ENCODE assay signal across 9 cellular contexts in genomic region chr6:31836036-31836675, GRCh38. TPM values are rescaled to one million over a fixed set of nuclear protein-coding genes. Genes with fewer than 3 reads are reported as not detected.
DNase-seq lines count a peak whose midpoint lies in the region; ATAC-seq and TF ChIP-seq lines count a peak whose summit lies in the region.
"Had no signal": no experiment of that assay in that cellular context is flagged by ENCODE, and none has a peak within 500 bp of the region (broad histone marks: within the 10 kb centered on the region; RNA-seq: fewer than 3 reads in every experiment).

No MANE protein-coding gene starts in this region.

- DNase-seq in choroid plexus epithelial cell (ENCODE audit: low read depth) = peak; percentile 23
- DNase-seq in naive thymus-derived CD8-positive, alpha-beta T cell = no peak
- DNase-seq in iPS-NIHi7 (ENCODE audit: extremely low spot score) = no peak
- no peak for DNase-seq in pons (ENCODE audit: low spot score)

- H3K36me3 Mint-ChIP-seq in naive thymus-derived CD8-positive, alpha-beta T cell = peaks cover 0 to 51% (median 15%) of the 10 kb centered on the region in 3 donors

- H3K4me3 Mint-ChIP-seq in naive thymus-derived CD8-positive, alpha-beta T cell = peak overlapping the region; percentile 91 to 100 (median 97)

- H3K27ac ChIP-seq in BLaER1 treated with 17β-estradiol and CSF1 and Interleukin-3, amounts not matched to agents 10 nM and 100 nM = peak overlapping the region; percentile 91 to 98 (median 96); a peak in 21 of 22 replicates

- H3K9me2 ChIP-seq in Loucy (replicated peaks; ENCODE audit: low read depth, low read length) = no peaks in the 10 kb centered on the region

- no peaks in the 10 kb centered on the region for H3K27me3 ChIP-seq in BLaER1 treated with 17β-estradiol and CSF1 and Interleukin-3, amounts not matched to agents 10 nM and 100 nM
- H3K27me3 ChIP-seq in Loucy (ENCODE audit: insufficient read depth, low read length, poor library complexity, severe bottlenecking) = peaks cover 7% of the 10 kb centered on the region

- peak overlapping the region; percentile 94 to 100 (median 99) for H3K27ac Mint-ChIP-seq in naive thymus-derived CD8-positive, alpha-beta T cell

- H3K79me2 ChIP-seq in Loucy (ENCODE audit: insufficient read depth, low read length) = peaks cover 67% of the 10 kb centered on the region

- peaks cover 47 to 63% (median 55%) of the 10 kb centered on the region in 11 experiments for H3K36me3 ChIP-seq in BLaER1 treated with 17β-estradiol and CSF1 and Interleukin-3, amounts not matched to agents 10 nM and 100 nM
- H3K36me3 ChIP-seq in Loucy (ENCODE audit: insufficient read depth, low read length) = peaks cover 45% of the 10 kb centered on the region

- H3K4me1 Mint-ChIP-seq in naive thymus-derived CD8-positive, alpha-beta T cell = peaks cover 17 to 52% (median 43%) of the 10 kb centered on the region in 4 donors

- peak overlapping the region; percentile 86 to 99 (median 94) for H3K9ac ChIP-seq in BLaER1 treated with 17β-estradiol and CSF1 and Interleukin-3, amounts not matched to agents 10 nM and 100 nM
- peak overlapping the region; percentile 99 for H3K9ac ChIP-seq in Loucy (ENCODE audit: low read depth, low read length, poor library complexity, severe bottlenecking)

- no peaks in the 10 kb centered on the region for H3K9me3 Mint-ChIP-seq in naive thymus-derived CD8-positive, alpha-beta T cell

- POLR2A ChIA-PET in naive thymus-derived CD8-positive, alpha-beta T cell (lab: Charles Lee) = interaction anchor here (0.6 to 4.2 kb wide), 12 partner anchors 27 to 216 kb away, joined by 3 to 18 read pairs (median 5); partner anchors contain the start of genes CSNK2B, DDAH2, EHMT2 and GPANK1

- peak overlapping the region; percentile 86 to 99 (median 96) for H3K4me2 ChIP-seq in BLaER1 treated with 17β-estradiol and CSF1 and Interleukin-3, amounts not matched to agents 10 nM and 100 nM
- H3K4me2 ChIP-seq in Loucy (ENCODE audit: low read depth, low read length, poor library complexity, severe bottlenecking) = peak overlapping the region; percentile 100

- H2AFZ ChIP-seq in Loucy (ENCODE audit: low read length) = no peak overlapping the region

- no peak for ATAC-seq in naive thymus-derived CD8-positive, alpha-beta T cell
- ATAC-seq in HG03442 (IDR thresholded peaks at IDR 0.05; ENCODE audit: unreplicated experiment) = no peak
- no peak for ATAC-seq in GM18502 (IDR thresholded peaks at IDR 0.05; ENCODE audit: poor library complexity, unreplicated experiment)
- ATAC-seq: mucosa of descending colon had no signal

- H4K20me1 ChIP-seq in BLaER1 treated with 17β-estradiol and CSF1 and Interleukin-3, amounts not matched to agents 10 nM and 100 nM = peaks cover 54 to 67% (median 57%) of the 10 kb centered on the region in 11 experiments
- H4K20me1 ChIP-seq in Loucy (ENCODE audit: insufficient read depth, low read length, poor library complexity, severe bottlenecking) = peaks cover 58% of the 10 kb centered on the region

- H3K9me3 ChIP-seq in BLaER1 treated with 17β-estradiol and CSF1 and Interleukin-3, amounts not matched to agents 10 nM and 100 nM (replicated peaks in 1 of 11) = no peaks in the 10 kb centered on the region; a peak in 1 of 22 replicates
- H3K9me3 ChIP-seq in Loucy (ENCODE audit: insufficient read depth, low read depth, low read length) = no peaks in the 10 kb centered on the region
- H3K9me3 ChIP-seq: mucosa of descending colon had no signal

- H3K27me3 Mint-ChIP-seq in naive thymus-derived CD8-positive, alpha-beta T cell = no peaks in the 10 kb centered on the region

- TF ChIP-seq CTCF in Loucy (conservative IDR thresholded peaks at IDR 0.05; ENCODE audit: low read length) (no peak), choroid plexus epithelial cell (conservative IDR thresholded peaks at IDR 0.05; ENCODE audit: low read depth, low read length) (no peak)

- peaks cover 24% of the 10 kb centered on the region for H3F3A ChIP-seq in Loucy (ENCODE audit: low read depth)

- peaks cover 56 to 66% (median 60%) of the 10 kb centered on the region in 10 experiments for H3K4me1 ChIP-seq in BLaER1 treated with 17β-estradiol and CSF1 and Interleukin-3, amounts not matched to agents 10 nM and 100 nM
- H3K4me1 ChIP-seq in Loucy (ENCODE audit: insufficient read depth, low read length, poor library complexity, severe bottlenecking) = peaks cover 40% of the 10 kb centered on the region

- H3K4me3 ChIP-seq in BLaER1 treated with 17β-estradiol and CSF1 and Interleukin-3, amounts not matched to agents 10 nM and 100 nM = peak overlapping the region; percentile 77 to 96 (median 89)
- H3K4me3 ChIP-seq in Loucy (ENCODE audit: low read length, poor library complexity, severe bottlenecking) = peak overlapping the region; percentile 97
- H3K4me3 ChIP-seq in choroid plexus epithelial cell (ENCODE audit: low read depth, low read length) = peak overlapping the region; percentile 97

RNA-seq across cellular contexts. Expression of gene HSPA1B, which starts 8.6 kb away (rescaled TPM):
- 10 to 100 TPM; 39.6 to 42.2 TPM for total RNA-seq in naive thymus-derived CD8-positive, alpha-beta T cell
- polyA plus RNA-seq in naive thymus-derived CD8-positive, alpha-beta T cell = 1 to 10 TPM in 2 of 3 donors, under 1 TPM in 1; 0.28 to 1.3 (median 1.2) TPM

RNA-seq across cellular contexts. Expression of gene HSPA1A, which starts 20.8 kb away (rescaled TPM):
- total RNA-seq in naive thymus-derived CD8-positive, alpha-beta T cell = 10 to 100 TPM; 54.8 to 56.9 TPM
- polyA plus RNA-seq in naive thymus-derived CD8-positive, alpha-beta T cell = 10 to 100 TPM in 2 of 3 donors, 1 to 10 TPM in 1; 6.9 to 17.3 (median 11.4) TPM

RNA-seq across cellular contexts. Expression of gene HSPA1L, which starts 21.1 kb away (rescaled TPM):
- 1 to 10 TPM; 3.5 to 4.0 TPM for total RNA-seq in naive thymus-derived CD8-positive, alpha-beta T cell
- polyA plus RNA-seq in naive thymus-derived CD8-positive, alpha-beta T cell = 1 to 10 TPM in 2 of 3 donors, under 1 TPM in 1; 0.56 to 1.6 (median 1.6) TPM

RNA-seq across cellular contexts. Expression of gene NEU1, which starts 26.5 kb away (rescaled TPM):
- total RNA-seq in naive thymus-derived CD8-positive, alpha-beta T cell = 10 to 100 TPM; 15.0 to 15.8 TPM
- polyA plus RNA-seq in naive thymus-derived CD8-positive, alpha-beta T cell = 10 to 100 TPM; 10.9 to 17.9 (median 16.2) TPM

RNA-seq across cellular contexts. Expression of gene LSM2, which starts 29.4 kb away (rescaled TPM):
- 10 to 100 TPM; 28.9 to 31.9 TPM for total RNA-seq in naive thymus-derived CD8-positive, alpha-beta T cell
- polyA plus RNA-seq in naive thymus-derived CD8-positive, alpha-beta T cell = 10 to 100 TPM; 67.1 to 80.3 (median 77.9) TPM
